In genomic region chr15:93286456-93286855, GRCh38 we compare ENCODE assay signal across 27 cellular contexts.
"Had no signal": no experiment of that assay in that cellular context is flagged by ENCODE, and none has a peak within 500 bp of the region (broad histone marks: within the 10 kb centered on the region; RNA-seq: fewer than 3 reads in every experiment).

No MANE protein-coding gene starts in this region.

- H3K27me3 ChIP-seq: esophagus muscularis mucosa, gastrocnemius medialis, right lobe of liver, testis, tibial nerve, vagina had no signal

- H3K4me3 ChIP-seq: esophagus muscularis mucosa, gastrocnemius medialis, left ventricle myocardium inferior, lower lobe of right lung, psoas muscle, right lobe of liver, spleen, testis, tibial nerve, upper lobe of right lung, vagina had no signal

- FAIRE-seq: keratinocyte had no signal

- H3K4me3 Mint-ChIP-seq: immature natural killer cell; memory B cell; natural killer cell treated with Interleukin-12 subunit alpha and Interleukin-12 subunit beta and Interleukin-15 and Interleukin-18, amount 100 ng/mL, for 72 hours; stimulated activated naive B cell treated with anti-CD40 and anti-IgM and Interleukin-4, amounts not matched to agents 10 μg/mL and 1 μg/mL and 100 μg/mL, for 72 hours; stimulated activated naive CD8-positive, alpha-beta T cell treated with anti-CD3 and anti-CD28 coated beads, Interleukin-15, amount 100 ng/mL, for 72 hours had no signal

- H3K4me1 Mint-ChIP-seq: immature natural killer cell; memory B cell; stimulated activated naive B cell treated with anti-CD40 and anti-IgM and Interleukin-4, amounts not matched to agents 10 μg/mL and 1 μg/mL and 100 μg/mL, for 72 hours; stimulated activated naive CD8-positive, alpha-beta T cell treated with anti-CD3 and anti-CD28 coated beads, Interleukin-15, amount 100 ng/mL, for 72 hours had no signal

- H3K9me3 ChIP-seq: esophagus muscularis mucosa, gastrocnemius medialis, left ventricle myocardium inferior, lower lobe of right lung, neutrophil, psoas muscle, right lobe of liver, spleen, testis, tibial nerve, upper lobe of right lung, vagina had no signal

- ATAC-seq: gastrocnemius medialis; left cardiac atrium; lower lobe of right lung; natural killer cell treated with Interleukin-12 subunit alpha and Interleukin-12 subunit beta and Interleukin-15 and Interleukin-18, amount 100 ng/mL, for 72 hours; psoas muscle; right lobe of liver; stimulated activated naive B cell treated with anti-CD40 and anti-IgM and Interleukin-4, amounts not matched to agents 10 μg/mL and 1 μg/mL and 100 μg/mL, for 72 hours; stimulated activated naive CD8-positive, alpha-beta T cell treated with anti-CD3 and anti-CD28 coated beads, Interleukin-15, amount 100 ng/mL, for 72 hours; upper lobe of right lung had no signal

- H3K36me3 Mint-ChIP-seq: immature natural killer cell; memory B cell; natural killer cell treated with Interleukin-12 subunit alpha and Interleukin-12 subunit beta and Interleukin-15 and Interleukin-18, amount 100 ng/mL, for 72 hours; stimulated activated naive B cell treated with anti-CD40 and anti-IgM and Interleukin-4, amounts not matched to agents 10 μg/mL and 1 μg/mL and 100 μg/mL, for 72 hours had no signal

- H3K27ac Mint-ChIP-seq: immature natural killer cell; memory B cell; natural killer cell treated with Interleukin-12 subunit alpha and Interleukin-12 subunit beta and Interleukin-15 and Interleukin-18, amount 100 ng/mL, for 72 hours; stimulated activated naive B cell treated with anti-CD40 and anti-IgM and Interleukin-4, amounts not matched to agents 10 μg/mL and 1 μg/mL and 100 μg/mL, for 72 hours; stimulated activated naive CD8-positive, alpha-beta T cell treated with anti-CD3 and anti-CD28 coated beads, Interleukin-15, amount 100 ng/mL, for 72 hours had no signal

- H3K9me3 Mint-ChIP-seq: immature natural killer cell; natural killer cell treated with Interleukin-12 subunit alpha and Interleukin-12 subunit beta and Interleukin-15 and Interleukin-18, amount 100 ng/mL, for 72 hours; stimulated activated naive B cell treated with anti-CD40 and anti-IgM and Interleukin-4, amounts not matched to agents 10 μg/mL and 1 μg/mL and 100 μg/mL, for 72 hours had no signal

- H3K27ac ChIP-seq: epithelial cell of prostate, esophagus muscularis mucosa, gastrocnemius medialis, left ventricle myocardium inferior, lower lobe of right lung, neutrophil, psoas muscle, right lobe of liver, spleen, testis, tibial nerve, upper lobe of right lung, vagina had no signal

- H3K36me3 ChIP-seq: esophagus muscularis mucosa, gastrocnemius medialis, left ventricle myocardium inferior, lower lobe of right lung, neutrophil, right lobe of liver, spleen, tibial nerve, upper lobe of right lung, vagina had no signal

- DNase-seq: effector memory CD4-positive, alpha-beta T cell; gastrocnemius medialis; glutamatergic neuron; immature natural killer cell; left cardiac atrium; left ventricle myocardium inferior; lower lobe of right lung; midbrain; psoas muscle; retina; right lobe of liver; spleen; stimulated activated CD4-positive, alpha-beta T cell treated with anti-CD3 and anti-CD28 coated beads, Interleukin-15, amount 100 ng/mL, for 24 hours; stimulated activated CD4-positive, alpha-beta T cell treated with anti-CD3 and anti-CD28 coated beads, Interleukin-1b, Interleukin-23, amount 100 ng/mL, for 48 hours; stimulated activated CD4-positive, alpha-beta T cell treated with anti-CD3 and anti-CD28 coated beads, Interleukin-4, amount 100 ng/mL, for 4 hours; stimulated activated naive B cell treated with anti-CD40 and anti-IgM and Interleukin-4, amounts not matched to agents 10 μg/mL and 1 μg/mL and 100 μg/mL, for 72 hours; stimulated activated naive CD8-positive, alpha-beta T cell treated with anti-CD3 and anti-CD28 coated beads, Interleukin-15, amount 100 ng/mL, for 72 hours; testis; upper lobe of right lung had no signal

- H3K4me1 ChIP-seq: gastrocnemius medialis, lower lobe of right lung, psoas muscle, right lobe of liver, spleen, testis, upper lobe of right lung, vagina had no signal
